In the genomic region with DNA sequence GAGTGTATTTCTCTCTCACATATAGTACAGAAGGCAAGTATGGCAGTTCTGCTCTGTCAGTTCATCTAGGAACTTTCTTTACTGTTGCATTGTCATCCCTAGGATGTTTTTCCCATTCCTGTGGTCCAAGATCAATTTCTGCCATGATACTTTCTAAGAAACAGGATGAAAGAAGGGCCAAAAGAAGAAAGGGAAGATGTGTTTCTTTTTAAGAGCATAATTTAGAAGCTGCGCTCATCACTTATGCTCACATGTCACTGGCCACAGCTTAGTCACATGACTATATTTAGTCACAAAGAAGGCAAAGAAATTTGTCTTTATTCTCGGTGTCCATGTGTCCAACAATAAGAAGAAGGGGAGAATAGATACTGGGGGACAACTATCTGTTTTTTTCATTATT, we compare ENCODE assay signal across 1 cellular context.
TF ChIP-seq lines count a peak whose summit lies in the region.

No MANE protein-coding gene starts in this region.

TF ChIP-seq in HepG2, 621 proteins besides CTCF, POLR2A, EP300 and RAD21:
- no peak for TF ChIP-seq ZBTB3 (CRISPR knock-in tag; IDR thresholded peaks at IDR 0.05; ENCODE audit: borderline replicate concordance, low read depth)
- TF ChIP-seq CCDC6 (CRISPR knock-in tag; IDR thresholded peaks at IDR 0.05): no peak
- no peak for TF ChIP-seq RAD51 (IDR thresholded peaks at IDR 0.05; ENCODE audit: borderline replicate concordance)
- TF ChIP-seq GZF1 (CRISPR knock-in tag; IDR thresholded peaks at IDR 0.05): no peak
- TF ChIP-seq, protein P1, sequence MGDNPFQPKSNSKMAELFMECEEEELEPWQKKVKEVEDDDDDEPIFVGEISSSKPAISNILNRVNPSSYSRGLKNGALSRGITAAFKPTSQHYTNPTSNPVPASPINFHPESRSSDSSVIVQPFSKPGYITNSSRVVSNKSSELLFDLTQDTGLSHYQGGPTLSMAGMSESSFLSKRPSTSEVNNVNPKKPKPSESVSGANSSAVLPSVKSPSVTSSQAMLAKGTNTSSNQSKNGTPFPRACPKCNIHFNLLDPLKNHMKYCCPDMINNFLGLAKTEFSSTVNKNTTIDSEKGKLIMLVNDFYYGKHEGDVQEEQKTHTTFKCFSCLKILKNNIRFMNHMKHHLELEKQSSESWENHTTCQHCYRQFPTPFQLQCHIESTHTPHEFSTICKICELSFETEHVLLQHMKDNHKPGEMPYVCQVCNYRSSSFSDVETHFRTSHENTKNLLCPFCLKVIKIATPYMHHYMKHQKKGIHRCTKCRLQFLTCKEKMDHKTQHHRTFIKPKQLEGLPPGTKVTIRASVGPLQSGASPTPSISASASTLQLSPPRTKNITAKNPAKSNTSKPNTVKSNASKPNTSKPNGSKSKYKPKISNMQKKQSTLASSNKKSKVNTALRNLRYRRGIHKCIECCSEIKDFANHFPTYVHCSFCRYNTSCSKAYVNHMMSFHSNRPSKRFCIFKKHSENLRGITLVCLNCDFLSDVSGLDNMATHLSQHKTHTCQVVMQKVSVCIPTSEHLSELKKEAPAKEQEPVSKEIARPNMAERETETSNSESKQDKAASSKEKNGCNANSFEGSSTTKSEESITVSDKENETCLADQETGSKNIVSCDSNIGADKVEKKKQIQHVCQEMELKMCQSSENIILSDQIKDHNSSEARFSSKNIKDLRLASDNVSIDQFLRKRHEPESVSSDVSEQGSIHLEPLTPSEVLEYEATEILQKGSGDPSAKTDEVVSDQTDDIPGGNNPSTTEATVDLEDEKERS (CRISPR knock-in tag; IDR thresholded peaks at IDR 0.05): no peak
- TF ChIP-seq GATAD1 (CRISPR knock-in tag; IDR thresholded peaks at IDR 0.05): no peak
- TF ChIP-seq GABPB1 (CRISPR knock-in tag; IDR thresholded peaks at IDR 0.05): no peak
- TF ChIP-seq ISX (CRISPR knock-in tag; conservative IDR thresholded peaks at IDR 0.05): no peak
- TF ChIP-seq, protein P2, sequence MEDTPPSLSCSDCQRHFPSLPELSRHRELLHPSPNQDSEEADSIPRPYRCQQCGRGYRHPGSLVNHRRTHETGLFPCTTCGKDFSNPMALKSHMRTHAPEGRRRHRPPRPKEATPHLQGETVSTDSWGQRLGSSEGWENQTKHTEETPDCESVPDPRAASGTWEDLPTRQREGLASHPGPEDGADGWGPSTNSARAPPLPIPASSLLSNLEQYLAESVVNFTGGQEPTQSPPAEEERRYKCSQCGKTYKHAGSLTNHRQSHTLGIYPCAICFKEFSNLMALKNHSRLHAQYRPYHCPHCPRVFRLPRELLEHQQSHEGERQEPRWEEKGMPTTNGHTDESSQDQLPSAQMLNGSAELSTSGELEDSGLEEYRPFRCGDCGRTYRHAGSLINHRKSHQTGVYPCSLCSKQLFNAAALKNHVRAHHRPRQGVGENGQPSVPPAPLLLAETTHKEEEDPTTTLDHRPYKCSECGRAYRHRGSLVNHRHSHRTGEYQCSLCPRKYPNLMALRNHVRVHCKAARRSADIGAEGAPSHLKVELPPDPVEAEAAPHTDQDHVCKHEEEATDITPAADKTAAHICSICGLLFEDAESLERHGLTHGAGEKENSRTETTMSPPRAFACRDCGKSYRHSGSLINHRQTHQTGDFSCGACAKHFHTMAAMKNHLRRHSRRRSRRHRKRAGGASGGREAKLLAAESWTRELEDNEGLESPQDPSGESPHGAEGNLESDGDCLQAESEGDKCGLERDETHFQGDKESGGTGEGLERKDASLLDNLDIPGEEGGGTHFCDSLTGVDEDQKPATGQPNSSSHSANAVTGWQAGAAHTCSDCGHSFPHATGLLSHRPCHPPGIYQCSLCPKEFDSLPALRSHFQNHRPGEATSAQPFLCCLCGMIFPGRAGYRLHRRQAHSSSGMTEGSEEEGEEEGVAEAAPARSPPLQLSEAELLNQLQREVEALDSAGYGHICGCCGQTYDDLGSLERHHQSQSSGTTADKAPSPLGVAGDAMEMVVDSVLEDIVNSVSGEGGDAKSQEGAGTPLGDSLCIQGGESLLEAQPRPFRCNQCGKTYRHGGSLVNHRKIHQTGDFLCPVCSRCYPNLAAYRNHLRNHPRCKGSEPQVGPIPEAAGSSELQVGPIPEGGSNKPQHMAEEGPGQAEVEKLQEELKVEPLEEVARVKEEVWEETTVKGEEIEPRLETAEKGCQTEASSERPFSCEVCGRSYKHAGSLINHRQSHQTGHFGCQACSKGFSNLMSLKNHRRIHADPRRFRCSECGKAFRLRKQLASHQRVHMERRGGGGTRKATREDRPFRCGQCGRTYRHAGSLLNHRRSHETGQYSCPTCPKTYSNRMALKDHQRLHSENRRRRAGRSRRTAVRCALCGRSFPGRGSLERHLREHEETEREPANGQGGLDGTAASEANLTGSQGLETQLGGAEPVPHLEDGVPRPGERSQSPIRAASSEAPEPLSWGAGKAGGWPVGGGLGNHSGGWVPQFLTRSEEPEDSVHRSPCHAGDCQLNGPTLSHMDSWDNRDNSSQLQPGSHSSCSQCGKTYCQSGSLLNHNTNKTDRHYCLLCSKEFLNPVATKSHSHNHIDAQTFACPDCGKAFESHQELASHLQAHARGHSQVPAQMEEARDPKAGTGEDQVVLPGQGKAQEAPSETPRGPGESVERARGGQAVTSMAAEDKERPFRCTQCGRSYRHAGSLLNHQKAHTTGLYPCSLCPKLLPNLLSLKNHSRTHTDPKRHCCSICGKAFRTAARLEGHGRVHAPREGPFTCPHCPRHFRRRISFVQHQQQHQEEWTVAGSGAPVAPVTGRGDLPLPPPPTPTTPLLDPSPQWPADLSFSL (CRISPR knock-in tag; IDR thresholded peaks at IDR 0.05): no peak
- no peak for TF ChIP-seq PHF8 (CRISPR knock-in tag; IDR thresholded peaks at IDR 0.05)
- TF ChIP-seq ZNF296 (CRISPR knock-in tag; conservative IDR thresholded peaks at IDR 0.05): no peak
- TF ChIP-seq TP53 (CRISPR knock-in tag; conservative IDR thresholded peaks at IDR 0.05): no peak
- TF ChIP-seq ATAD3A (CRISPR knock-in tag; IDR thresholded peaks at IDR 0.05): no peak
